32 cellular contexts compared by ENCODE assay signal in the genomic region with DNA sequence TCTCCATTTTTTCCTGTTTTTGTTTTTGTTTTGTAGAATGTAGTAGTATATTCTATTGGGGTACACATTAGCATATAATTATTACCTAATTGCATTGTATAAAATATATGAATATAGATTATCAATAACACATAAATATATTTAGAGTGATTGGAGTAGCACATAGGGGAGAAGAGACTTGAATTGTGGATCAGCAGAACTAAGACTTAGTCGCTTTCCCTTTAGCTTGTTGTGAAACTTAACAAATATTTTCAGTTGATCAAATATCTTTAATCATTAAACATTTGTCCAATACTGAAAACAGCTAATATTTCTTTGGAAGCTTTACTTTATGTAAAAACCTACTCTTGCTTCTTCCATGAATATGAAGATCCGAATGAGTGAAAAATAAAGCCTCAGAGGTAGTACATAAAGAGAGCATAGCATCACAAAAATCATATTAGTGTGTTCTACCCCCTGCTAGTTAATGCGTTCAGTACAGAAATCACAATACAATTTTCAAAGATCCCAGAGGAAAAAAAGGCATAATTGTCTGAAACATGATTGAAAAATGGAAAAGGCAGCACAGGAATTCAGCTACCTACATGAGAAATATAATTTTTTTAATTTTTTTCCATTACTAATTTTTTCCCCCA.
A peak's percentile ranks its signal among the peaks of the same experiment; 100 is the strongest.
DNase-seq lines count a peak whose midpoint lies in the region; ATAC-seq, FAIRE-seq and TF ChIP-seq lines count a peak whose summit lies in the region.
"Had no signal": no experiment of that assay in that cellular context is flagged by ENCODE, and none has a peak within 500 bp of the region (broad histone marks: within the 10 kb centered on the region; RNA-seq: fewer than 3 reads in every experiment).

No MANE protein-coding gene starts in this region.

- ATAC-seq in right lobe of liver (peak in 3 of 4 donors; percentile 53 to 58 (median 54)), HepG2 (no peak), left lobe of liver (peak; percentile 37)
- ATAC-seq: A549; CD8-positive, alpha-beta T cell had no signal

- no peaks in the 10 kb centered on the region for H3K9me3 ChIP-seq in right lobe of liver
- H3K9me3 ChIP-seq in HepG2 (ENCODE audit: low read length) = peaks cover 27% of the 10 kb centered on the region
- H3K9me3 ChIP-seq: A549, BE2C, BLaER1, Caco-2 had no signal

- no peak for TF ChIP-seq POLR2A in right lobe of liver (IDR thresholded peaks at IDR 0.05)
- TF ChIP-seq POLR2A in HepG2 (IDR thresholded peaks at IDR 0.05; ENCODE audit: insufficient read depth in 1 of 2, low read depth in 2 of 2, low read length in 2 of 2) = no peak

- 29% methylated on average over 3 of the region's 3 CpGs for WGBS in right lobe of liver (ENCODE audit: insufficient coverage, low coverage, low lambda C conversion rate, missing lambda C conversion rate)
- WGBS in HepG2 (ENCODE audit: low lambda C conversion rate) = 17% methylated on average over 3 of the region's 3 CpGs

- H3K4me3 Mint-ChIP-seq in MCF 10A (ENCODE audit: unreplicated experiment) = no peak overlapping the region
- H3K4me3 Mint-ChIP-seq: B cell; CD14-positive monocyte; CD4-positive, alpha-beta T cell; CD4-positive, CD25-positive, alpha-beta regulatory T cell; CD8-positive, alpha-beta memory T cell; CD8-positive, alpha-beta T cell had no signal

- no peak for TF ChIP-seq EP300 in HepG2 (IDR thresholded peaks at IDR 0.05; ENCODE audit: low read depth in 2 of 2, low read length in 2 of 2)
- TF ChIP-seq EP300 in HepG2 (CRISPR knock-in tag; IDR thresholded peaks at IDR 0.05; ENCODE audit: borderline replicate concordance) = no peak

- H3K4me1 ChIP-seq in right lobe of liver = peaks cover 0 to 9% (median 0%) of the 10 kb centered on the region in 4 donors
- H3K4me1 ChIP-seq in HepG2 (ENCODE audit: insufficient read depth, low read length) = no peaks in the 10 kb centered on the region
- H3K4me1 ChIP-seq: A549; BE2C; BLaER1; BLaER1 treated with 17β-estradiol and CSF1 and Interleukin-3, amounts not matched to agents 10 nM and 100 nM; Caco-2 had no signal

- H4K20me1 ChIP-seq in HepG2 (ENCODE audit: insufficient read depth, low read length) = no peaks in the 10 kb centered on the region
- H4K20me1 ChIP-seq: BLaER1; BLaER1 treated with 17β-estradiol and CSF1 and Interleukin-3, amounts not matched to agents 10 nM and 100 nM had no signal

- no TSS peak for BruUV-seq in HepG2 (replicated peaks; lab: Mats Ljungman, UMichigan)
- BruUV-seq in MCF 10A (replicated peaks; lab: Mats Ljungman, UMichigan) = no TSS peak

- FAIRE-seq in HepG2 (lab: Jason Lieb, UNC) = no peak
- FAIRE-seq: A549, D721Med had no signal

- H3K27me3 Mint-ChIP-seq in MCF 10A (ENCODE audit: insufficient read depth, unreplicated experiment) = no peaks in the 10 kb centered on the region
- H3K27me3 Mint-ChIP-seq: B cell; CD4-positive, alpha-beta memory T cell; CD4-positive, alpha-beta T cell; CD4-positive, CD25-positive, alpha-beta regulatory T cell; CD8-positive, alpha-beta memory T cell had no signal

- no peak overlapping the region for H3K9ac ChIP-seq in HepG2 (ENCODE audit: insufficient read depth, low read depth, low read length)
- H3K9ac ChIP-seq: BLaER1; BLaER1 treated with 17β-estradiol and CSF1 and Interleukin-3, amounts not matched to agents 10 nM and 100 nM had no signal

- H3K79me2 ChIP-seq in HepG2 (ENCODE audit: insufficient read depth, low read length) = no peaks in the 10 kb centered on the region

- intact Hi-C loops in right lobe of liver (cut with DNase I) (no loop called here), HepG2 (cut with micrococcal nuclease; ENCODE audit: unreplicated experiment) (no loop called here), MCF 10A (cut with micrococcal nuclease) (no loop called here)

- no peak overlapping the region for H2AFZ ChIP-seq in HepG2 (ENCODE audit: low read length)

- POLR2A ChIA-PET in HepG2 (lab: Yijun Ruan, JAX) = no interaction called here
- POLR2A ChIA-PET in MCF 10A (lab: Yijun Ruan, JAX) = interaction anchor here (0.7 kb wide), 1 partner anchor 15 kb away, joined by 3 read pairs; no protein-coding TSS in a partner anchor

- DNase-seq in right lobe of liver (no peak), HepG2 (ENCODE audit: low spot score) (no peak), left lobe of liver (ENCODE audit: low spot score) (no peak), MCF 10A (ENCODE audit: unreplicated experiment) (no peak)
- DNase-seq: 8988T; ACHN; AML-193; BE2C; C1 segment of cervical spinal cord; Caco-2; Calu3; CD4-positive, alpha-beta memory T cell; CD4-positive, alpha-beta T cell; CD4-positive, CD25-positive, alpha-beta regulatory T cell; CD8-positive, alpha-beta memory T cell; CD8-positive, alpha-beta T cell; COR-L47; DMS 273 treated with DMSO at 0.1 percent for 48 hours; DMS153; DMS53; DMS79; DMS79 treated with DMSO at 0.1 percent for 48 hours; DND-41; EL had no signal

- in situ Hi-C loops in HepG2 (cut with HindIII; ENCODE audit: extremely low pct_ligation_motif_present, low pct_unique_long_range_greater_than_20kb) = no loop called here

- H3K9me3 Mint-ChIP-seq in MCF 10A (ENCODE audit: unreplicated experiment) = peaks cover 20% of the 10 kb centered on the region

- no peak for TF ChIP-seq RAD21 in HepG2 (CRISPR knock-in tag; IDR thresholded peaks at IDR 0.05)

- no peak overlapping the region for H3K4me2 ChIP-seq in HepG2 (ENCODE audit: low read depth, low read length)
- H3K4me2 ChIP-seq: A549; BLaER1; BLaER1 treated with 17β-estradiol and CSF1 and Interleukin-3, amounts not matched to agents 10 nM and 100 nM had no signal

- no peak overlapping the region for H3K4me3 ChIP-seq in right lobe of liver
- no peak overlapping the region for H3K4me3 ChIP-seq in HepG2 (replicated peaks in 1 of 3; ENCODE audit: insufficient read depth in 1 of 3, low read depth in 2 of 3, low read length in 3 of 3)
- H3K4me3 ChIP-seq: A549; BLaER1; BLaER1 treated with 17β-estradiol and CSF1 and Interleukin-3, amounts not matched to agents 10 nM and 100 nM had no signal

- TF ChIP-seq CTCF in right lobe of liver (IDR thresholded peaks at IDR 0.05) (no peak), HepG2 (CRISPR knock-in tag; IDR thresholded peaks at IDR 0.05) (no peak), MCF 10A (IDR thresholded peaks at IDR 0.05; ENCODE audit: unreplicated experiment) (no peak)

- no peak overlapping the region for H3K27ac ChIP-seq in right lobe of liver
- no peak overlapping the region for H3K27ac ChIP-seq in HepG2 (ENCODE audit: extremely low read length, insufficient read depth, low read length)
- H3K27ac ChIP-seq: 22Rv1; A549; BLaER1; BLaER1 treated with 17β-estradiol and CSF1 and Interleukin-3, amounts not matched to agents 10 nM and 100 nM; C4-2B had no signal

- CTCF ChIA-PET in HepG2 (lab: Yijun Ruan, JAX; ENCODE audit: low intra/inter-chr PET ratio, low total read pairs) = no interaction called here
- CTCF ChIA-PET in MCF 10A (lab: Yijun Ruan, JAX) = no interaction called here

- no peaks in the 10 kb centered on the region for H3K36me3 Mint-ChIP-seq in MCF 10A (ENCODE audit: insufficient read depth, unreplicated experiment)
- H3K36me3 Mint-ChIP-seq: CD14-positive monocyte; CD4-positive, alpha-beta memory T cell; CD4-positive, CD25-positive, alpha-beta regulatory T cell; CD8-positive, alpha-beta memory T cell; CD8-positive, alpha-beta T cell had no signal

- H3K4me1 Mint-ChIP-seq in MCF 10A (ENCODE audit: insufficient read depth, unreplicated experiment) = no peaks in the 10 kb centered on the region
- H3K4me1 Mint-ChIP-seq: B cell; CD14-positive monocyte; CD4-positive, alpha-beta memory T cell; CD4-positive, CD25-positive, alpha-beta regulatory T cell; CD8-positive, alpha-beta memory T cell had no signal

- H3K27ac Mint-ChIP-seq in MCF 10A (ENCODE audit: low read depth, unreplicated experiment) = no peak overlapping the region
- H3K27ac Mint-ChIP-seq: B cell; CD14-positive monocyte; CD4-positive, alpha-beta memory T cell; CD4-positive, alpha-beta T cell; CD4-positive, CD25-positive, alpha-beta regulatory T cell; CD8-positive, alpha-beta memory T cell; CD8-positive, alpha-beta T cell had no signal

- no peaks in the 10 kb centered on the region for H3K27me3 ChIP-seq in right lobe of liver
- no peaks in the 10 kb centered on the region for H3K27me3 ChIP-seq in HepG2 (ENCODE audit: control insufficient read depth in 1 of 2, insufficient read depth in 2 of 2, low read length in 2 of 2)
- H3K27me3 ChIP-seq: BE2C; BLaER1; BLaER1 treated with 17β-estradiol and CSF1 and Interleukin-3, amounts not matched to agents 10 nM and 100 nM had no signal

- H3K36me3 ChIP-seq in right lobe of liver = no peaks in the 10 kb centered on the region
- H3K36me3 ChIP-seq in HepG2 (replicated peaks in 1 of 2; ENCODE audit: control insufficient read depth in 1 of 2, insufficient read depth in 2 of 2, low read length in 2 of 2) = no peaks in the 10 kb centered on the region
- H3K36me3 ChIP-seq: BE2C; BLaER1; BLaER1 treated with 17β-estradiol and CSF1 and Interleukin-3, amounts not matched to agents 10 nM and 100 nM had no signal

TF ChIP-seq in HepG2, 621 proteins besides CTCF, POLR2A, EP300 and RAD21 (continues in another document):
- TF ChIP-seq ZBTB1 (CRISPR knock-in tag; IDR thresholded peaks at IDR 0.05; ENCODE audit: borderline replicate concordance) (no peak), CHD2 (IDR thresholded peaks at IDR 0.05; ENCODE audit: low read depth, low read length) (no peak), ZNF432 (CRISPR knock-in tag; IDR thresholded peaks at IDR 0.05; ENCODE audit: borderline replicate concordance) (no peak), EEA1 (CRISPR knock-in tag; IDR thresholded peaks at IDR 0.05; ENCODE audit: borderline replicate concordance) (no peak), IRF2 (CRISPR knock-in tag; IDR thresholded peaks at IDR 0.05) (no peak)
- TF ChIP-seq, protein P1, sequence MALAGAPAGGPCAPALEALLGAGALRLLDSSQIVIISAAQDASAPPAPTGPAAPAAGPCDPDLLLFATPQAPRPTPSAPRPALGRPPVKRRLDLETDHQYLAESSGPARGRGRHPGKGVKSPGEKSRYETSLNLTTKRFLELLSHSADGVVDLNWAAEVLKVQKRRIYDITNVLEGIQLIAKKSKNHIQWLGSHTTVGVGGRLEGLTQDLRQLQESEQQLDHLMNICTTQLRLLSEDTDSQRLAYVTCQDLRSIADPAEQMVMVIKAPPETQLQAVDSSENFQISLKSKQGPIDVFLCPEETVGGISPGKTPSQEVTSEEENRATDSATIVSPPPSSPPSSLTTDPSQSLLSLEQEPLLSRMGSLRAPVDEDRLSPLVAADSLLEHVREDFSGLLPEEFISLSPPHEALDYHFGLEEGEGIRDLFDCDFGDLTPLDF (CRISPR knock-in tag; IDR thresholded peaks at IDR 0.05) = no peak
- TF ChIP-seq, protein P2, sequence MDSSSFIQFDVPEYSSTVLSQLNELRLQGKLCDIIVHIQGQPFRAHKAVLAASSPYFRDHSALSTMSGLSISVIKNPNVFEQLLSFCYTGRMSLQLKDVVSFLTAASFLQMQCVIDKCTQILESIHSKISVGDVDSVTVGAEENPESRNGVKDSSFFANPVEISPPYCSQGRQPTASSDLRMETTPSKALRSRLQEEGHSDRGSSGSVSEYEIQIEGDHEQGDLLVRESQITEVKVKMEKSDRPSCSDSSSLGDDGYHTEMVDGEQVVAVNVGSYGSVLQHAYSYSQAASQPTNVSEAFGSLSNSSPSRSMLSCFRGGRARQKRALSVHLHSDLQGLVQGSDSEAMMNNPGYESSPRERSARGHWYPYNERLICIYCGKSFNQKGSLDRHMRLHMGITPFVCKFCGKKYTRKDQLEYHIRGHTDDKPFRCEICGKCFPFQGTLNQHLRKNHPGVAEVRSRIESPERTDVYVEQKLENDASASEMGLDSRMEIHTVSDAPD (CRISPR knock-in tag; IDR thresholded peaks at IDR 0.05) = no peak
